24 cellular contexts compared by ENCODE assay signal in genomic region chr2:118987886-118988285, GRCh38. TPM values are rescaled to one million over a fixed set of nuclear protein-coding genes. Genes with fewer than 3 reads are reported as not detected.
DNase-seq lines count a peak whose midpoint lies in the region; ATAC-seq and TF ChIP-seq lines count a peak whose summit lies in the region.
"Had no signal": no experiment of that assay in that cellular context is flagged by ENCODE, and none has a peak within 500 bp of the region (broad histone marks: within the 10 kb centered on the region; RNA-seq: fewer than 3 reads in every experiment).

No MANE protein-coding gene starts in this region.

- CTCF ChIA-PET in MCF 10A (lab: Yijun Ruan, JAX), result no interaction called here

- H3K27me3 Mint-ChIP-seq in MCF 10A (ENCODE audit: insufficient read depth, unreplicated experiment), result peaks cover 13% of the 10 kb centered on the region

- intact Hi-C loops in MCF 10A (cut with micrococcal nuclease) (no loop called here), breast epithelium (cut with DNase I; ENCODE audit: low total_unique reads) (no loop called here), transverse colon (cut with DNase I; ENCODE audit: low total_unique reads) (no loop called here)

- TF ChIP-seq CTCF in MCF 10A (IDR thresholded peaks at IDR 0.05; ENCODE audit: unreplicated experiment), result no peak
- no peak for TF ChIP-seq CTCF in breast epithelium (IDR thresholded peaks at IDR 0.05)
- no peak for TF ChIP-seq CTCF in epithelial cell of proximal tubule (conservative IDR thresholded peaks at IDR 0.05; ENCODE audit: low read depth, low read length)
- TF ChIP-seq CTCF in transverse colon (IDR thresholded peaks at IDR 0.05), result no peak

- no peaks in the 10 kb centered on the region for H3K4me1 ChIP-seq in breast epithelium
- H3K4me1 ChIP-seq in transverse colon, result no peaks in the 10 kb centered on the region
- H3K4me1 ChIP-seq: gastrocnemius medialis, uterus had no signal

- no TSS peak for BruUV-seq in MCF 10A (replicated peaks; lab: Mats Ljungman, UMichigan)

- H3K9me3 Mint-ChIP-seq in MCF 10A (ENCODE audit: unreplicated experiment), result no peaks in the 10 kb centered on the region
- H3K9me3 Mint-ChIP-seq: CD14-positive monocyte; nephron progenitor cell; T-helper 2 cell treated with Interferon-gamma antibody and Interleukin-4, amounts not matched to agents 5 μg/mL and 100 μg/mL, for 36 hours; WTC11 had no signal

- WGBS in transverse colon (ENCODE audit: low coverage in 1 of 2), 2 donors, result 50 to 84% methylated on average over 1 to 2 of the region's 2 CpGs

- DNase-seq in MCF 10A (ENCODE audit: unreplicated experiment), result peak; percentile 62
- DNase-seq in breast epithelium (ENCODE audit: low spot score in 2 of 2), result no peak
- DNase-seq in epithelial cell of proximal tubule (ENCODE audit: low read depth), result peak; percentile 42
- DNase-seq in transverse colon, result no peak
- DNase-seq: DMS153, gastrocnemius medialis, kidney glomerular epithelial cell, MV-4-11, NCI-H1930, NCI-H446 treated with DMSO at 0.1 percent for 48 hours, nephron progenitor cell, uterus had no signal

- H3K36me3 ChIP-seq in breast epithelium, result no peaks in the 10 kb centered on the region
- H3K36me3 ChIP-seq in transverse colon, result no peaks in the 10 kb centered on the region
- H3K36me3 ChIP-seq: cardiac muscle cell, gastrocnemius medialis, uterus had no signal

- in situ Hi-C loops in transverse colon (cut with MboI; ENCODE audit: low pct_ligation_motif_present in 1 of 4, low pct_unique_long_range_greater_than_20kb in 1 of 4, low sequenced_read_pairs in 3 of 4), result no loop called here

- POLR2A ChIA-PET in MCF 10A (lab: Yijun Ruan, JAX), result interaction anchor here (1.6 kb wide), 1 partner anchor 17 kb away, joined by 6 read pairs; no protein-coding TSS in a partner anchor

- ATAC-seq in HG02623 (IDR thresholded peaks at IDR 0.05; ENCODE audit: unreplicated experiment) (peak; percentile 39), GM18519 (IDR thresholded peaks at IDR 0.05; ENCODE audit: low FRiP score, unreplicated experiment) (no peak), GM19395 (IDR thresholded peaks at IDR 0.05; ENCODE audit: unreplicated experiment) (no peak)
- no peak for ATAC-seq in activated CD4-positive, CD25-positive, alpha-beta regulatory T cell treated with anti-CD3 and anti-CD28 coated beads, Interleukin-2, amount 50 U/mL, for 24 hours
- ATAC-seq: gastrocnemius medialis, K562, WTC11 had no signal

- peaks cover 29% of the 10 kb centered on the region for H3K4me1 Mint-ChIP-seq in MCF 10A (ENCODE audit: insufficient read depth, unreplicated experiment)
- H3K4me1 Mint-ChIP-seq: WTC11 had no signal

- H3K9me3 ChIP-seq in breast epithelium (no peaks in the 10 kb centered on the region), transverse colon (no peaks in the 10 kb centered on the region)
- H3K9me3 ChIP-seq: gastrocnemius medialis, uterus had no signal

- H3K36me3 Mint-ChIP-seq in MCF 10A (ENCODE audit: insufficient read depth, unreplicated experiment), result no peaks in the 10 kb centered on the region
- H3K36me3 Mint-ChIP-seq: WTC11 had no signal

- TF ChIP-seq POLR2A in breast epithelium (IDR thresholded peaks at IDR 0.05) (no peak), transverse colon (IDR thresholded peaks at IDR 0.05) (no peak)

- H3K4me3 Mint-ChIP-seq in MCF 10A (ENCODE audit: unreplicated experiment), result no peak overlapping the region
- H3K4me3 Mint-ChIP-seq: CD14-positive monocyte; nephron progenitor cell; T-helper 2 cell treated with Interferon-gamma antibody and Interleukin-4, amounts not matched to agents 5 μg/mL and 100 μg/mL, for 36 hours; WTC11 had no signal

- H3K4me3 ChIP-seq in breast epithelium (no peak overlapping the region), epithelial cell of proximal tubule (ENCODE audit: low read depth, low read length) (no peak overlapping the region), transverse colon (no peak overlapping the region)
- H3K4me3 ChIP-seq: cardiac muscle cell, dorsolateral prefrontal cortex, gastrocnemius medialis, K562, SK-N-MC, uterus had no signal

- H3K27ac ChIP-seq in breast epithelium (no peak overlapping the region), transverse colon (no peak overlapping the region)
- H3K27ac ChIP-seq: cardiac muscle cell, dorsolateral prefrontal cortex, gastrocnemius medialis, SK-N-MC, uterus had no signal

- no peak for TF ChIP-seq EP300 in transverse colon (IDR thresholded peaks at IDR 0.05; ENCODE audit: low read depth)

- H3K27ac Mint-ChIP-seq in MCF 10A (ENCODE audit: low read depth, unreplicated experiment), result no peak overlapping the region
- H3K27ac Mint-ChIP-seq: nephron progenitor cell; T-helper 2 cell treated with Interferon-gamma antibody and Interleukin-4, amounts not matched to agents 5 μg/mL and 100 μg/mL, for 36 hours; WTC11 had no signal

- H3K27me3 ChIP-seq in breast epithelium (no peaks in the 10 kb centered on the region), transverse colon (no peaks in the 10 kb centered on the region)
- H3K27me3 ChIP-seq: uterus had no signal

RNA-seq across cellular contexts. Expression of gene MARCO, which starts 45.9 kb away (rescaled TPM):
- total RNA-seq in MCF 10A (2022), result 1.5 and 2.4 TPM in 2 replicates
- 10 to 100 TPM in 1 of 3 donors, 1 to 10 TPM in 2; 6.6 to 58.6 (median 6.9) TPM for total RNA-seq in breast epithelium
- total RNA-seq in epithelial cell of proximal tubule, result not detected in 2 replicates
- total RNA-seq in transverse colon, result 10 to 100 TPM in 1 of 4 donors, 1 to 10 TPM in 3; 1.9 to 47.0 (median 4.4) TPM
- total RNA-seq: cardiac muscle cell, RPMI7951 had no signal

Comparison
In these comparisons a context has a peak if more than half of its experiments do, and no peak if none do; other contexts are left out.
1. DNase-seq: peak in MCF 10A (single experiment) and epithelial cell of proximal tubule (single experiment); none in breast epithelium (0 of 2) and transverse colon (single experiment).